Comparison of ENCODE assay signal across 7 cellular contexts in genomic region chr3:151327571-151328198, GRCh38. TPM values are rescaled to one million over a fixed set of nuclear protein-coding genes. Genes with fewer than 3 reads are reported as not detected.
DNase-seq lines count a peak whose midpoint lies in the region; ATAC-seq and TF ChIP-seq lines count a peak whose summit lies in the region.

No MANE protein-coding gene starts in this region.

- H3K36me3 Mint-ChIP-seq in endothelial cell (ENCODE audit: low read depth, unreplicated experiment) = no peaks in the 10 kb centered on the region

- no peak for TF ChIP-seq CTCF in GM20000 (IDR thresholded peaks at IDR 0.05; ENCODE audit: extremely low read depth, missing control alignments)
- TF ChIP-seq CTCF in endothelial cell (IDR thresholded peaks at IDR 0.05; ENCODE audit: unreplicated experiment) = peak; percentile 72
- no peak for TF ChIP-seq CTCF in lower leg skin (IDR thresholded peaks at IDR 0.05)

- no peak for TF ChIP-seq POLR2A in lower leg skin (IDR thresholded peaks at IDR 0.05)

- no peak overlapping the region for H3K27ac Mint-ChIP-seq in endothelial cell (ENCODE audit: unreplicated experiment)

- H3K4me3 ChIP-seq in lower leg skin (ENCODE audit: low read depth, poor library complexity, severe bottlenecking) = no peak overlapping the region

- H3K4me3 Mint-ChIP-seq in endothelial cell (ENCODE audit: unreplicated experiment) = no peak overlapping the region

- ATAC-seq in stimulated activated naive CD8-positive, alpha-beta T cell treated with anti-CD3 and anti-CD28 coated beads, Interleukin-15, Interleukin-2, amounts not matched to agents 100 U/mL and 50 U/mL, for 24 hours = no peak

- H3K9me3 Mint-ChIP-seq in endothelial cell (ENCODE audit: unreplicated experiment) = no peaks in the 10 kb centered on the region

- intact Hi-C loops in lower leg skin (cut with DNase I; ENCODE audit: low total_unique reads) = no loop called here

- 7 to 11% methylated on average over 3 of the region's 3 CpGs for WGBS in lower leg skin, 2 donors

- H3K27me3 Mint-ChIP-seq in endothelial cell (ENCODE audit: unreplicated experiment) = no peaks in the 10 kb centered on the region

- H3K4me1 Mint-ChIP-seq in endothelial cell (ENCODE audit: unreplicated experiment) = peaks cover 6% of the 10 kb centered on the region

- peak; percentile 16 for DNase-seq in GM20000 (ENCODE audit: low spot score)
- DNase-seq in NCI-H774 (lab: John Stamatoyannopoulos, UW) = peak; percentile 12
- no peak for DNase-seq in endothelial cell (ENCODE audit: low spot score)
- peak; percentile 45 for DNase-seq in pons (ENCODE audit: low spot score)
- no peak for DNase-seq in activated T-cell treated with anti-CD3 and anti-CD28 coated beads, Interleukin-2, amount 50 U/mL, for 48 hours
- no peak for DNase-seq in stimulated activated naive CD8-positive, alpha-beta T cell treated with anti-CD3 and anti-CD28 coated beads, Interleukin-15, Interleukin-2, amounts not matched to agents 100 U/mL and 50 U/mL, for 24 hours
- no peak for DNase-seq in lower leg skin (ENCODE audit: low spot score in 2 of 2)

RNA-seq across cellular contexts. Expression of gene P2RY13, which starts 1.7 kb away (rescaled TPM):
- total RNA-seq in endothelial cell (ENCODE audit: unreplicated experiment) = not detected
- 1 to 10 TPM in 1 of 4 donors, under 1 TPM in 3; 0.34 to 1.2 (median 0.58) TPM for total RNA-seq in lower leg skin

RNA-seq across cellular contexts. Expression of gene GPR87, which starts 11.1 kb away (rescaled TPM):
- 2.0 TPM for total RNA-seq in endothelial cell (ENCODE audit: unreplicated experiment)
- 10 to 100 TPM; 24.2 to 68.5 (median 55.4) TPM for total RNA-seq in lower leg skin

RNA-seq across cellular contexts. Expression of gene P2RY14, which starts 49.3 kb away (rescaled TPM):
- 0.21 TPM for total RNA-seq in endothelial cell (ENCODE audit: unreplicated experiment)
- total RNA-seq in lower leg skin = 1 to 10 TPM; 1.8 to 3.7 (median 2.8) TPM

RNA-seq across cellular contexts. Expression of gene P2RY12, which starts 56.9 kb away (rescaled TPM):
- total RNA-seq in endothelial cell (ENCODE audit: unreplicated experiment) (not detected), lower leg skin (1 to 10 TPM in 1 of 4 donors, under 1 TPM in 2, not detected in 1; 0.34 to 2.1 (median 0.46) TPM)

Comparison
In these comparisons a context has a peak if more than half of its experiments do, and no peak if none do; other contexts are left out.
1. DNase-seq: peak in GM20000 (single experiment), NCI-H774 (single experiment) and pons (single experiment); none in endothelial cell (single experiment), activated T-cell treated with anti-CD3 and anti-CD28 coated beads, Interleukin-2, amount 50 U/mL, for 48 hours (0 of 2), stimulated activated naive CD8-positive, alpha-beta T cell treated with anti-CD3 and anti-CD28 coated beads, Interleukin-15, Interleukin-2, amounts not matched to agents 100 U/mL and 50 U/mL, for 24 hours (single experiment) and lower leg skin (0 of 2).